ENCODE assay signal across 25 cellular contexts in genomic region chr18:40695526-40695925, GRCh38.
"Had no signal": no experiment of that assay in that cellular context is flagged by ENCODE, and none has a peak within 500 bp of the region (broad histone marks: within the 10 kb centered on the region; RNA-seq: fewer than 3 reads in every experiment).

No MANE protein-coding gene starts in this region.

- H3K4me1 ChIP-seq: Peyer's patch, SJCRH30 had no signal

- H3K4me3 ChIP-seq: PC-9, Peyer's patch, SJCRH30 had no signal

- H3K27me3 ChIP-seq: Peyer's patch, SJCRH30 had no signal

- H2AFZ ChIP-seq: PC-9 had no signal

- ATAC-seq: HepG2, Right ventricle myocardium inferior, SK-N-SH treated with all-trans-retinoic acid at 6 μM for 48 hours had no signal

- H3K27ac ChIP-seq: PC-9, Peyer's patch, SJCRH30 had no signal

- H3K9me3 ChIP-seq: Peyer's patch, SJCRH30 had no signal

- H3K36me3 ChIP-seq: Peyer's patch, SJCRH30 had no signal

- H3K4me2 ChIP-seq: PC-9 had no signal

- DNase-seq: IMR-90; Kasumi-1; KG1; MV-4-11; NCI-H1048; NCI-H1105; NCI-H1417; NCI-H1436 treated with DMSO at 0.1 percent for 48 hours; NCI-H1694; NCI-H1930; NCI-H2081; NCI-H2107; NCI-H2227 treated with DMSO at 0.1 percent for 48 hours; NCI-H524; NCI-H526 treated with DMSO at 0.1 percent for 48 hours; NCI-H748 treated with DMSO at 0.1 percent for 48 hours; NK-92 treated with Interleukin-12 subunit alpha and Interleukin-12 subunit beta, amount 100 ng/mL, for 24 hours; OCI-M1; PC-9; Peyer's patch; SHP77 treated with DMSO at 0.1 percent for 48 hours; SJCRH30 had no signal
